In genomic region chrX:44264936-44265335, GRCh38 we compare ENCODE assay signal across 20 cellular contexts.
DNase-seq lines count a peak whose midpoint lies in the region; ATAC-seq and TF ChIP-seq lines count a peak whose summit lies in the region.
"Had no signal": no experiment of that assay in that cellular context is flagged by ENCODE, and none has a peak within 500 bp of the region (broad histone marks: within the 10 kb centered on the region; RNA-seq: fewer than 3 reads in every experiment).

No MANE protein-coding gene starts in this region.

- TF ChIP-seq CTCF in progenitor cell of endocrine pancreas (IDR thresholded peaks at IDR 0.05; ENCODE audit: unreplicated experiment), result no peak

- no peak overlapping the region for H3K27ac Mint-ChIP-seq in T-helper 2 cell treated with Interferon-gamma antibody and Interleukin-4, amounts not matched to agents 5 μg/mL and 100 μg/mL, for 36 hours
- peak overlapping the region; percentile 19 to 85 for H3K27ac Mint-ChIP-seq in T-cell
- peak overlapping the region; percentile 1 for H3K27ac Mint-ChIP-seq in central memory CD8-positive, alpha-beta T cell (ENCODE audit: low read depth)
- H3K27ac Mint-ChIP-seq in progenitor cell of endocrine pancreas, result no peak overlapping the region

- H3K9ac ChIP-seq in BLaER1, result no peak overlapping the region

- peaks cover 8% of the 10 kb centered on the region; the same call in 1 of the 2 replicates for H3K4me1 ChIP-seq in BLaER1

- no peaks in the 10 kb centered on the region for H3K27me3 ChIP-seq in BLaER1

- no peaks in the 10 kb centered on the region for H3K36me3 ChIP-seq in BLaER1

- 0 out of 2 replicates have a peak overlapping the region, but pooled peaks have one; percentile 6 for H3K4me2 ChIP-seq in BLaER1

- peaks cover 6% of the 10 kb centered on the region for H3K27me3 Mint-ChIP-seq in T-helper 2 cell treated with Interferon-gamma antibody and Interleukin-4, amounts not matched to agents 5 μg/mL and 100 μg/mL, for 36 hours (ENCODE audit: low read depth)
- H3K27me3 Mint-ChIP-seq in T-cell (no peaks in the 10 kb centered on the region), progenitor cell of endocrine pancreas (no peaks in the 10 kb centered on the region)
- no peaks in the 10 kb centered on the region for H3K27me3 Mint-ChIP-seq in central memory CD8-positive, alpha-beta T cell

- POLR2A ChIA-PET in T-cell (lab: Charles Lee), result interaction anchor here in 1 of 2 donors (0.8 kb wide), 1 partner anchor 75 kb away, joined by 6 read pairs; no protein-coding TSS in a partner anchor

- H4K20me1 ChIP-seq in BLaER1, result no peaks in the 10 kb centered on the region

- peaks cover 20% of the 10 kb centered on the region for H3K4me1 Mint-ChIP-seq in T-helper 2 cell treated with Interferon-gamma antibody and Interleukin-4, amounts not matched to agents 5 μg/mL and 100 μg/mL, for 36 hours (ENCODE audit: low read depth)
- H3K4me1 Mint-ChIP-seq in T-cell (peaks cover 44 to 55% (median 46%) of the 10 kb centered on the region in 3 donors), progenitor cell of endocrine pancreas (ENCODE audit: low read depth) (no peaks in the 10 kb centered on the region)
- peaks cover 29% of the 10 kb centered on the region for H3K4me1 Mint-ChIP-seq in central memory CD8-positive, alpha-beta T cell

- H3K9me3 ChIP-seq in BLaER1, result no peaks in the 10 kb centered on the region

- H3K36me3 Mint-ChIP-seq in T-helper 2 cell treated with Interferon-gamma antibody and Interleukin-4, amounts not matched to agents 5 μg/mL and 100 μg/mL, for 36 hours (ENCODE audit: low read depth), result no peaks in the 10 kb centered on the region
- H3K36me3 Mint-ChIP-seq in T-cell (no peaks in the 10 kb centered on the region), progenitor cell of endocrine pancreas (ENCODE audit: insufficient read depth) (no peaks in the 10 kb centered on the region)
- H3K36me3 Mint-ChIP-seq in central memory CD8-positive, alpha-beta T cell (ENCODE audit: insufficient read depth), result peaks cover 5% of the 10 kb centered on the region

- H3K9me3 Mint-ChIP-seq in T-helper 2 cell treated with Interferon-gamma antibody and Interleukin-4, amounts not matched to agents 5 μg/mL and 100 μg/mL, for 36 hours, result no peaks in the 10 kb centered on the region
- H3K9me3 Mint-ChIP-seq in T-cell (peaks cover 0 to 1% (median 0%) of the 10 kb centered on the region in 3 donors), progenitor cell of endocrine pancreas (ENCODE audit: low read depth) (peaks cover 7% of the 10 kb centered on the region)
- H3K9me3 Mint-ChIP-seq in central memory CD8-positive, alpha-beta T cell, result peaks cover 7% of the 10 kb centered on the region

- peak in 2 of 4 experiments; percentile 54 to 80 for ATAC-seq in T-cell (replicated peaks in 1 of 4)
- no peak for ATAC-seq in central memory CD8-positive, alpha-beta T cell (replicated peaks; ENCODE audit: extremely low read depth, poor library complexity, severe bottlenecking)
- ATAC-seq: Panc1 had no signal

- DNase-seq in T-helper 2 cell treated with Interferon-gamma antibody and Interleukin-4, amounts not matched to agents 5 μg/mL and 100 μg/mL, for 36 hours (ENCODE audit: low spot score), result no peak
- no peak for DNase-seq in T-helper 2 cell
- no peak for DNase-seq in T-cell
- DNase-seq in central memory CD8-positive, alpha-beta T cell (ENCODE audit: low spot score in 2 of 2), result no peak
- no peak for DNase-seq in NCI-H774 (lab: John Stamatoyannopoulos, UW)
- DNase-seq in progenitor cell of endocrine pancreas (ENCODE audit: low spot score, unreplicated experiment), result no peak
- no peak for DNase-seq in NCI-H2029 (lab: John Stamatoyannopoulos, UW)
- DNase-seq: ACHN, C1 segment of cervical spinal cord, DMS79, KG1, NCI-H1092 treated with DMSO at 0.1 percent for 48 hours, NCI-H1436 treated with DMSO at 0.1 percent for 48 hours, NCI-H1930, NCI-H226, NCI-H524, NCI-H82 had no signal

- no peak overlapping the region for H3K4me3 ChIP-seq in BLaER1

- H3K27ac ChIP-seq in BLaER1, result no peak overlapping the region
- H3K27ac ChIP-seq: 22Rv1 had no signal

- H3K4me3 Mint-ChIP-seq in T-helper 2 cell treated with Interferon-gamma antibody and Interleukin-4, amounts not matched to agents 5 μg/mL and 100 μg/mL, for 36 hours, result peak overlapping the region; percentile 53
- H3K4me3 Mint-ChIP-seq in T-cell (peak overlapping the region in 1 of 3 donors; percentile 44), progenitor cell of endocrine pancreas (ENCODE audit: low read depth) (no peak overlapping the region)
- no peak overlapping the region for H3K4me3 Mint-ChIP-seq in central memory CD8-positive, alpha-beta T cell

- CTCF ChIA-PET in T-cell (lab: Charles Lee), result no interaction called here

Comparison
In these comparisons a context has a peak if more than half of its experiments do, and no peak if none do; other contexts are left out.
1. H3K27ac Mint-ChIP-seq: peak in T-cell (2 of 2) and central memory CD8-positive, alpha-beta T cell (single experiment); none in T-helper 2 cell treated with Interferon-gamma antibody and Interleukin-4, amounts not matched to agents 5 μg/mL and 100 μg/mL, for 36 hours (single experiment) and progenitor cell of endocrine pancreas (single experiment).